Comparison of ENCODE assay signal across 11 cellular contexts in the genomic region with DNA sequence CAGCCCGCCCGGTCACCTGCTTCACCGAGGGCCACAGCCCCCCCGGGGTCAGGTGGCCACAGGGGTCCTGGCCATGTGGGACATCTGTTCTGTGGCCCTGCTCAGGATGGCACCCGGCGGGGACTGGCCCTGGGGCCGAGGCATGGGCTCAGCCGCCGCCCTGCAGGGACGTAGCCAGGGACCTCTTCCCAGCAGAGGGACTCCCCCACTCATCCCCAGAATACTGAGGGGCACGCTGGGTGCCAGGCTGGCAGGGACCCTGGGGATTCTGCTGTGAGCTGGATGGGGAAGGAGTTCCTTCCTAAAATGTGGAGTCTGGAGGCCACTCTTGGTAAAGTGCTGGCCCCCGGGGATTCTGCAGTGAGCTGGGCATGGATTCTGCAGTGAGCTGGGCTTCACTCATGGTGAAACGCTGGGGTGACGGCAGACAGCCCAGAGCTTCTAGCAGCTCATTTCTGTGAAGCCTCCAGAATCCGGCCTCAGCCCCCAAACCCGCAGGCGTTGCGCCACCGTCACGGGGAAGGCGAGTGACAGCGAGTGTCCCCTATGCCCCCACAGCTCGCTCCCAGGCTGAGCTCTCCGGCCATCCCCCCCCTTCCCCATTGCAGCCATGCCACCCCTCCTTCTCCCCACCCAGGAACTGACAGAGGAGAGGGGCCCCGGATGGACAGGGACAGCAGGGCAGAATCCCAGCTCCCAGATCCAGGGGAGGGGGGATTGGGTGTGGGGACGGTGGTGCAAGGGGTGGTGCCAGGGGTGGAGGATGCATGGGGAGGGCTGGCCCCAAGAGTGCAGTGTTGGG. TPM values are rescaled to one million over a fixed set of nuclear protein-coding genes. Genes with fewer than 3 reads are reported as not detected.
DNase-seq lines count a peak whose midpoint lies in the region; ATAC-seq and TF ChIP-seq lines count a peak whose summit lies in the region.
"Had no signal": no experiment of that assay in that cellular context is flagged by ENCODE, and none has a peak within 500 bp of the region (broad histone marks: within the 10 kb centered on the region; RNA-seq: fewer than 3 reads in every experiment).

No MANE protein-coding gene starts in this region.

- H3K27ac Mint-ChIP-seq in stimulated activated naive CD8-positive, alpha-beta T cell treated with anti-CD3 and anti-CD28 coated beads, Interleukin-15, Interleukin-2, amounts not matched to agents 100 ng/mL and 50 ng/mL, for 24 hours, result peak overlapping the region; percentile 81
- H3K27ac Mint-ChIP-seq in Calu3 (ENCODE audit: unreplicated experiment), result no peak overlapping the region

- peaks cover 0 to 48% (median 33%) of the 10 kb centered on the region in 7 donors for H3K27me3 ChIP-seq in heart right ventricle
- H3K27me3 ChIP-seq: SJCRH30 had no signal

- peak; percentile 39 for DNase-seq in activated CD4-positive, alpha-beta T cell treated with anti-CD3 and anti-CD28 coated beads for 48 hours
- DNase-seq in activated CD4-positive, alpha-beta T cell treated with anti-CD3 and anti-CD28 coated beads, Interleukin-2, amount 50 U/mL, for 4 hours, result no peak
- peak; percentile 22 for DNase-seq in SKM-1 treated with dmso at 0.1 percent for 144 hours (lab: John Stamatoyannopoulos, UW; ENCODE audit: unreplicated experiment)
- no peak for DNase-seq in heart right ventricle
- DNase-seq in G401 (ENCODE audit: low spot score), result no peak
- no peak for DNase-seq in Calu3
- no peak for DNase-seq in ecto neural progenitor cell (ENCODE audit: low spot score)
- DNase-seq: NCI-H1048, SJCRH30 had no signal

- peak overlapping the region in 7 of 10 donors; percentile 7 to 72 (median 39) for H3K4me3 ChIP-seq in heart right ventricle
- H3K4me3 ChIP-seq: SJCRH30 had no signal

- H3K36me3 ChIP-seq in heart right ventricle, result peaks cover 0 to 12% (median 0%) of the 10 kb centered on the region in 9 donors
- H3K36me3 ChIP-seq: SJCRH30 had no signal

- peaks cover 82% of the 10 kb centered on the region for H3K4me1 Mint-ChIP-seq in stimulated activated naive CD8-positive, alpha-beta T cell treated with anti-CD3 and anti-CD28 coated beads, Interleukin-15, Interleukin-2, amounts not matched to agents 100 ng/mL and 50 ng/mL, for 24 hours (ENCODE audit: low read depth)
- H3K4me1 Mint-ChIP-seq in Calu3 (ENCODE audit: low read depth, unreplicated experiment), result peaks cover 4% of the 10 kb centered on the region

- H3K4me3 Mint-ChIP-seq in stimulated activated naive CD8-positive, alpha-beta T cell treated with anti-CD3 and anti-CD28 coated beads, Interleukin-15, Interleukin-2, amounts not matched to agents 100 ng/mL and 50 ng/mL, for 24 hours, result peak overlapping the region; percentile 100
- no peak overlapping the region for H3K4me3 Mint-ChIP-seq in Calu3 (ENCODE audit: low read depth, unreplicated experiment)
- H3K4me3 Mint-ChIP-seq: neural crest cell had no signal

- TF ChIP-seq CTCF in heart right ventricle (IDR thresholded peaks at IDR 0.05) (no peak), Calu3 (IDR thresholded peaks at IDR 0.05; ENCODE audit: unreplicated experiment) (no peak)

- peak in 7 of 8 donors; percentile 7 to 33 (median 20) for ATAC-seq in heart right ventricle

- 46 to 76% methylated on average over 22 of the region's 26 CpGs for WGBS in heart right ventricle, 2 donors

- peaks cover 0 to 71% (median 0%) of the 10 kb centered on the region in 9 donors for H3K4me1 ChIP-seq in heart right ventricle

- BruUV-seq in Calu3 (replicated peaks; lab: Mats Ljungman, UMichigan), result no TSS peak

- no peaks in the 10 kb centered on the region for H3K27me3 Mint-ChIP-seq in stimulated activated naive CD8-positive, alpha-beta T cell treated with anti-CD3 and anti-CD28 coated beads, Interleukin-15, Interleukin-2, amounts not matched to agents 100 ng/mL and 50 ng/mL, for 24 hours
- H3K27me3 Mint-ChIP-seq in Calu3 (ENCODE audit: unreplicated experiment), result peaks cover 47% of the 10 kb centered on the region

- no peaks in the 10 kb centered on the region for H3K9me3 ChIP-seq in heart right ventricle
- H3K9me3 ChIP-seq: SJCRH30 had no signal

- intact Hi-C loops in heart right ventricle (cut with DNase I), result no loop called here
- intact Hi-C loops in Calu3 (cut with micrococcal nuclease; ENCODE audit: unreplicated experiment), result no loop called here

- peaks cover 32% of the 10 kb centered on the region for H3K36me3 Mint-ChIP-seq in stimulated activated naive CD8-positive, alpha-beta T cell treated with anti-CD3 and anti-CD28 coated beads, Interleukin-15, Interleukin-2, amounts not matched to agents 100 ng/mL and 50 ng/mL, for 24 hours (ENCODE audit: low read depth)
- H3K36me3 Mint-ChIP-seq in Calu3 (ENCODE audit: insufficient read depth, unreplicated experiment), result no peaks in the 10 kb centered on the region

- peak overlapping the region in 1 of 10 donors; percentile 96 for H3K27ac ChIP-seq in heart right ventricle
- H3K27ac ChIP-seq: SJCRH30 had no signal

- CTCF ChIA-PET in Calu3 (lab: Charles Lee), result no interaction called here

- no peaks in the 10 kb centered on the region for H3K9me3 Mint-ChIP-seq in stimulated activated naive CD8-positive, alpha-beta T cell treated with anti-CD3 and anti-CD28 coated beads, Interleukin-15, Interleukin-2, amounts not matched to agents 100 ng/mL and 50 ng/mL, for 24 hours
- no peaks in the 10 kb centered on the region for H3K9me3 Mint-ChIP-seq in Calu3 (ENCODE audit: low read depth, unreplicated experiment)
- H3K9me3 Mint-ChIP-seq: neural crest cell had no signal

- in situ Hi-C loops in G401 (cut with HindIII; ENCODE audit: low sequenced_read_pairs), result no loop called here

RNA-seq across cellular contexts. Expression of a gene that starts 1.4 kb away (rescaled TPM):
- 100 to 1,000 TPM in 1 of 10 donors, 10 to 100 TPM in 5, 1 to 10 TPM in 4; 5.1 to 151 (median 10.3) TPM for total RNA-seq in heart right ventricle
- polyA plus RNA-seq in heart right ventricle, result 10 to 100 TPM; 12.4 to 12.7 TPM
- not detected in 2 replicates for total RNA-seq in G401 (2014; rRNA removed; shearing (Covaris generic))
- 0.42 and 0.47 TPM in 2 replicates for total RNA-seq in Calu3 (2022)

RNA-seq across cellular contexts. Expression of a gene that starts 20.5 kb away (rescaled TPM):
- total RNA-seq in heart right ventricle (10 to 100 TPM; 42.4 to 67.2 (median 52.6) TPM), Calu3 (2022) (24.6 and 28.6 TPM in 2 replicates)
- polyA plus RNA-seq in heart right ventricle, result 10 to 100 TPM; 68.1 to 83.6 TPM
- total RNA-seq in G401 (2014; rRNA removed; shearing (Covaris generic)), result 48.2 and 77.4 TPM in 2 replicates

RNA-seq across cellular contexts. Expression of a gene that starts 45.8 kb away (rescaled TPM):
- total RNA-seq in heart right ventricle (100 to 1,000 TPM; 109 to 188 (median 148) TPM), Calu3 (2022) (135 and 136 TPM in 2 replicates)
- 100 to 1,000 TPM; 122 to 172 TPM for polyA plus RNA-seq in heart right ventricle
- 172 and 243 TPM in 2 replicates for total RNA-seq in G401 (2014; rRNA removed; shearing (Covaris generic))

Comparison
In these comparisons a context has a peak if more than half of its experiments do, and no peak if none do; other contexts are left out.
1. DNase-seq: peak in activated CD4-positive, alpha-beta T cell treated with anti-CD3 and anti-CD28 coated beads for 48 hours (single experiment) and SKM-1 treated with dmso at 0.1 percent for 144 hours (single experiment); none in activated CD4-positive, alpha-beta T cell treated with anti-CD3 and anti-CD28 coated beads, Interleukin-2, amount 50 U/mL, for 4 hours (0 of 2), heart right ventricle (0 of 2), G401 (single experiment), Calu3 (single experiment) and ecto neural progenitor cell (single experiment).